ENCODE assay signal across 24 cellular contexts in genomic region chr14:51668870-51669269, GRCh38. TPM values are rescaled to one million over a fixed set of nuclear protein-coding genes. Genes with fewer than 3 reads are reported as not detected.
DNase-seq lines count a peak whose midpoint lies in the region; FAIRE-seq and TF ChIP-seq lines count a peak whose summit lies in the region.
"Had no signal": no experiment of that assay in that cellular context is flagged by ENCODE, and none has a peak within 500 bp of the region (broad histone marks: within the 10 kb centered on the region; RNA-seq: fewer than 3 reads in every experiment).

No MANE protein-coding gene starts in this region.

- in situ Hi-C loops in brain microvascular endothelial cell (cut with HindIII; ENCODE audit: low pct_ligation_motif_present, low sequenced_read_pairs) = no loop called here

- peaks cover 91% of the 10 kb centered on the region for H3K4me1 Mint-ChIP-seq in HFFc6 (ENCODE audit: low read depth)

- H3K9me3 Mint-ChIP-seq in HFFc6 = no peaks in the 10 kb centered on the region

- H3K27me3 Mint-ChIP-seq in HFFc6 (ENCODE audit: insufficient read depth) = peaks cover 2% of the 10 kb centered on the region; the same call in 1 of the 2 replicates
- H3K27me3 Mint-ChIP-seq: CD4-positive, alpha-beta T cell had no signal

- H3K4me3 ChIP-seq in ACC112 (ENCODE audit: low read depth, low read length) (no peak overlapping the region), brain microvascular endothelial cell (ENCODE audit: low read depth, low read length) (no peak overlapping the region)
- H3K4me3 ChIP-seq: BLaER1, PC-9 had no signal

- H3K79me2 ChIP-seq in ACC112 (ENCODE audit: control insufficient read depth, insufficient read depth, low read length, unreplicated experiment) = peaks cover 94% of the 10 kb centered on the region

- FAIRE-seq in GM19239 (lab: Jason Lieb, UNC) (no peak), frontal cortex (lab: Jason Lieb, UNC) (no peak)
- FAIRE-seq: D721Med, G401.6, GM12892, HepG2 had no signal

- DNase-seq in HFFc6 = no peak
- no peak for DNase-seq in brain microvascular endothelial cell
- DNase-seq in iris pigment epithelial cell (ENCODE audit: low read depth) = peak; percentile 66
- DNase-seq in GM19239 (ENCODE audit: insufficient read length, low spot score) = no peak
- DNase-seq in NCI-H446 (lab: John Stamatoyannopoulos, UW) = no peak
- no peak for DNase-seq in frontal cortex (ENCODE audit: low spot score in 2 of 2)
- DNase-seq in GM03348 (ENCODE audit: low spot score) = no peak
- DNase-seq: 8988T; CD4-positive, alpha-beta T cell; Karpas-422; NCI-H1092; NCI-H1436 treated with DMSO at 0.1 percent for 48 hours; NCI-H187 treated with DMSO at 0.1 percent for 48 hours; NCI-H526; NCI-H82; NK-92 treated with Interleukin-12 subunit alpha and Interleukin-12 subunit beta, amount 100 ng/mL, for 24 hours; PC-9; Right ventricle myocardium superior had no signal

- H3K27ac ChIP-seq in ACC112 (ENCODE audit: low read depth, low read length) (peak overlapping the region; percentile 36), brain microvascular endothelial cell (peak overlapping the region; percentile 13)
- H3K27ac ChIP-seq: BLaER1, PC-9 had no signal

- H3K4me3 Mint-ChIP-seq in HFFc6 = peak overlapping the region; percentile 48
- H3K4me3 Mint-ChIP-seq: CD4-positive, alpha-beta T cell had no signal

- H3K36me3 ChIP-seq in ACC112 (ENCODE audit: insufficient read depth, low read length) (peaks cover 30% of the 10 kb centered on the region; the same call in 1 of the 2 replicates), brain microvascular endothelial cell (replicated peaks) (peaks cover 24% of the 10 kb centered on the region)
- H3K36me3 ChIP-seq: BLaER1 had no signal

- no peak for TF ChIP-seq CTCF in HFFc6 (IDR thresholded peaks at IDR 0.05)
- no peak for TF ChIP-seq CTCF in brain microvascular endothelial cell (IDR thresholded peaks at IDR 0.05; ENCODE audit: low read depth, low read length, missing control alignments)

- H2AFZ ChIP-seq in ACC112 (ENCODE audit: low read length, unreplicated experiment) = no peak overlapping the region
- H2AFZ ChIP-seq: PC-9 had no signal

- peak overlapping the region; percentile 54 for H3K27ac Mint-ChIP-seq in HFFc6
- H3K27ac Mint-ChIP-seq: CD4-positive, alpha-beta T cell had no signal

- H3K36me3 Mint-ChIP-seq in HFFc6 (ENCODE audit: low read depth) = peaks cover 60% of the 10 kb centered on the region

- peaks cover 50% of the 10 kb centered on the region for H3K4me1 ChIP-seq in ACC112 (ENCODE audit: control insufficient read depth, insufficient read depth, low read length, unreplicated experiment)
- H3K4me1 ChIP-seq: BLaER1 had no signal

- H3K27me3 ChIP-seq in ACC112 (ENCODE audit: insufficient read depth, low read length) (no peaks in the 10 kb centered on the region), brain microvascular endothelial cell (replicated peaks) (no peaks in the 10 kb centered on the region)
- H3K27me3 ChIP-seq: BLaER1 had no signal

RNA-seq across cellular contexts. Expression of gene FRMD6, which starts 17.2 kb away (rescaled TPM):
- total RNA-seq in HFFc6 (2021; fragmentation: NEBNext Ultra II Directional; extraction: Animal tissue kit (Norgen Biotek cat#: 25700)) = 100 to 1,000 TPM; 379 to 565 (median 420) TPM
- total RNA-seq in frontal cortex = 13.5 TPM

Comparison
In these comparisons a context has a peak if more than half of its experiments do, and no peak if none do; other contexts are left out.
1. RNA of gene FRMD6, which starts 17.2 kb away (total RNA-seq): 379 to 565 TPM in HFFc6; 13.5 TPM in frontal cortex (single experiment); every median in the first group is over 10 times any median in the second.